Comparison of ENCODE assay signal across 1 cellular context in genomic region chr21:44801468-44802395, GRCh38.
TF ChIP-seq lines count a peak whose summit lies in the region.

A gene with protein sequence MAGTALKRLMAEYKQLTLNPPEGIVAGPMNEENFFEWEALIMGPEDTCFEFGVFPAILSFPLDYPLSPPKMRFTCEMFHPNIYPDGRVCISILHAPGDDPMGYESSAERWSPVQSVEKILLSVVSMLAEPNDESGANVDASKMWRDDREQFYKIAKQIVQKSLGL (minus strand): TSS chr21:44801820. CDS start chr21:44801748, 72 bp downstream.

TF ChIP-seq in GM12878, 131 proteins besides CTCF, POLR2A, EP300 and RAD21 (continued from another document):
- TF ChIP-seq E2F4 (IDR thresholded peaks at IDR 0.05; ENCODE audit: low read depth, low read length) (no peak), PAX5 (IDR thresholded peaks at IDR 0.05; ENCODE audit: borderline replicate concordance, low read depth, low read length) (peak; percentile 45; the same call in 1 of the 2 replicates), IRF4 (IDR thresholded peaks at IDR 0.05; ENCODE audit: low read depth, low read length) (0 out of 2 replicates have a peak, but pooled peaks have one; percentile 17), RUNX3 (IDR thresholded peaks at IDR 0.05; ENCODE audit: low read length) (peak; percentile 16; the same call in 1 of the 2 replicates), NR2C2 (IDR thresholded peaks at IDR 0.05; ENCODE audit: borderline replicate concordance, control insufficient read depth, insufficient read length, low read depth) (peak; percentile 95), MTA3 (IDR thresholded peaks at IDR 0.05; ENCODE audit: borderline replicate concordance, low read length) (no peak), NRF1 (conservative IDR thresholded peaks at IDR 0.05; ENCODE audit: low read depth, low read length) (peak; percentile 39), ASH2L (IDR thresholded peaks at IDR 0.05; ENCODE audit: borderline replicate concordance, low read depth) (peak; percentile 85; the same call in 1 of the 2 replicates), SIX5 (IDR thresholded peaks at IDR 0.05; ENCODE audit: low read depth, low read length, severe bottlenecking) (peak; percentile 70), TCF3 (IDR thresholded peaks at IDR 0.05; ENCODE audit: borderline replicate concordance, insufficient read depth, low read depth, low read length) (peak; percentile 59; the same call in 1 of the 2 replicates), BCL11A (IDR thresholded peaks at IDR 0.05; ENCODE audit: low read depth, low read length) (no peak), MXI1 (IDR thresholded peaks at IDR 0.05; ENCODE audit: low read depth, low read length) (peak; percentile 97), CEBPB (IDR thresholded peaks at IDR 0.05; ENCODE audit: borderline replicate concordance in 1 of 2, low read depth in 2 of 2, low read length in 2 of 2) (no peak), SREBF2 (IDR thresholded peaks at IDR 0.05; ENCODE audit: low read length) (peak; percentile 50; the same call in 1 of the 2 replicates), JUNB (IDR thresholded peaks at IDR 0.05) (no peak), HDGF (IDR thresholded peaks at IDR 0.05) (0 out of 2 replicates have a peak, but pooled peaks have one; percentile 44), DPF2 (IDR thresholded peaks at IDR 0.05) (peak; percentile 68), YY1 (IDR thresholded peaks at IDR 0.05; ENCODE audit: low read depth, low read length) (peak; percentile 78; the same call in 1 of the 2 replicates), PML (IDR thresholded peaks at IDR 0.05; ENCODE audit: low read length) (peak; percentile 66; the same call in 1 of the 2 replicates), POLR2AphosphoS2 (IDR thresholded peaks at IDR 0.05; ENCODE audit: low read depth, low read length) (peak; percentile 78; the same call in 1 of the 2 replicates), NR2F1 (conservative IDR thresholded peaks at IDR 0.05) (peak; percentile 73; the same call in 1 of the 2 replicates), LARP7 (IDR thresholded peaks at IDR 0.05) (peak; percentile 89)
- TF ChIP-seq, protein P1, sequence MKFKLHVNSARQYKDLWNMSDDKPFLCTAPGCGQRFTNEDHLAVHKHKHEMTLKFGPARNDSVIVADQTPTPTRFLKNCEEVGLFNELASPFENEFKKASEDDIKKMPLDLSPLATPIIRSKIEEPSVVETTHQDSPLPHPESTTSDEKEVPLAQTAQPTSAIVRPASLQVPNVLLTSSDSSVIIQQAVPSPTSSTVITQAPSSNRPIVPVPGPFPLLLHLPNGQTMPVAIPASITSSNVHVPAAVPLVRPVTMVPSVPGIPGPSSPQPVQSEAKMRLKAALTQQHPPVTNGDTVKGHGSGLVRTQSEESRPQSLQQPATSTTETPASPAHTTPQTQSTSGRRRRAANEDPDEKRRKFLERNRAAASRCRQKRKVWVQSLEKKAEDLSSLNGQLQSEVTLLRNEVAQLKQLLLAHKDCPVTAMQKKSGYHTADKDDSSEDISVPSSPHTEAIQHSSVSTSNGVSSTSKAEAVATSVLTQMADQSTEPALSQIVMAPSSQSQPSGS (IDR thresholded peaks at IDR 0.05; ENCODE audit: low read length) = no peak
- TF ChIP-seq, protein P2, sequence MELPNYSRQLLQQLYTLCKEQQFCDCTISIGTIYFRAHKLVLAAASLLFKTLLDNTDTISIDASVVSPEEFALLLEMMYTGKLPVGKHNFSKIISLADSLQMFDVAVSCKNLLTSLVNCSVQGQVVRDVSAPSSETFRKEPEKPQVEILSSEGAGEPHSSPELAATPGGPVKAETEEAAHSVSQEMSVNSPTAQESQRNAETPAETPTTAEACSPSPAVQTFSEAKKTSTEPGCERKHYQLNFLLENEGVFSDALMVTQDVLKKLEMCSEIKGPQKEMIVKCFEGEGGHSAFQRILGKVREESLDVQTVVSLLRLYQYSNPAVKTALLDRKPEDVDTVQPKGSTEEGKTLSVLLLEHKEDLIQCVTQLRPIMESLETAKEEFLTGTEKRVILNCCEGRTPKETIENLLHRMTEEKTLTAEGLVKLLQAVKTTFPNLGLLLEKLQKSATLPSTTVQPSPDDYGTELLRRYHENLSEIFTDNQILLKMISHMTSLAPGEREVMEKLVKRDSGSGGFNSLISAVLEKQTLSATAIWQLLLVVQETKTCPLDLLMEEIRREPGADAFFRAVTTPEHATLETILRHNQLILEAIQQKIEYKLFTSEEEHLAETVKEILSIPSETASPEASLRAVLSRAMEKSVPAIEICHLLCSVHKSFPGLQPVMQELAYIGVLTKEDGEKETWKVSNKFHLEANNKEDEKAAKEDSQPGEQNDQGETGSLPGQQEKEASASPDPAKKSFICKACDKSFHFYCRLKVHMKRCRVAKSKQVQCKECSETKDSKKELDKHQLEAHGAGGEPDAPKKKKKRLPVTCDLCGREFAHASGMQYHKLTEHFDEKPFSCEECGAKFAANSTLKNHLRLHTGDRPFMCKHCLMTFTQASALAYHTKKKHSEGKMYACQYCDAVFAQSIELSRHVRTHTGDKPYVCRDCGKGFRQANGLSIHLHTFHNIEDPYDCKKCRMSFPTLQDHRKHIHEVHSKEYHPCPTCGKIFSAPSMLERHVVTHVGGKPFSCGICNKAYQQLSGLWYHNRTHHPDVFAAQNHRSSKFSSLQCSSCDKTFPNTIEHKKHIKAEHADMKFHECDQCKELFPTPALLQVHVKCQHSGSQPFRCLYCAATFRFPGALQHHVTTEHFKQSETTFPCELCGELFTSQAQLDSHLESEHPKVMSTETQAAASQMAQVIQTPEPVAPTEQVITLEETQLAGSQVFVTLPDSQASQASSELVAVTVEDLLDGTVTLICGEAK (IDR thresholded peaks at IDR 0.05; ENCODE audit: borderline replicate concordance) = peak; percentile 92
- TF ChIP-seq, protein P3, sequence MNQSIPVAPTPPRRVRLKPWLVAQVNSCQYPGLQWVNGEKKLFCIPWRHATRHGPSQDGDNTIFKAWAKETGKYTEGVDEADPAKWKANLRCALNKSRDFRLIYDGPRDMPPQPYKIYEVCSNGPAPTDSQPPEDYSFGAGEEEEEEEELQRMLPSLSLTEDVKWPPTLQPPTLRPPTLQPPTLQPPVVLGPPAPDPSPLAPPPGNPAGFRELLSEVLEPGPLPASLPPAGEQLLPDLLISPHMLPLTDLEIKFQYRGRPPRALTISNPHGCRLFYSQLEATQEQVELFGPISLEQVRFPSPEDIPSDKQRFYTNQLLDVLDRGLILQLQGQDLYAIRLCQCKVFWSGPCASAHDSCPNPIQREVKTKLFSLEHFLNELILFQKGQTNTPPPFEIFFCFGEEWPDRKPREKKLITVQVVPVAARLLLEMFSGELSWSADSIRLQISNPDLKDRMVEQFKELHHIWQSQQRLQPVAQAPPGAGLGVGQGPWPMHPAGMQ (IDR thresholded peaks at IDR 0.05; ENCODE audit: borderline replicate concordance) = no peak
